8 cellular contexts compared by ENCODE assay signal in genomic region chr5:167049043-167049663, GRCh38.
DNase-seq lines count a peak whose midpoint lies in the region; ATAC-seq and TF ChIP-seq lines count a peak whose summit lies in the region.

No MANE protein-coding gene starts in this region.

- H3K4me1 ChIP-seq in colonic mucosa: no peaks in the 10 kb centered on the region

- peak; percentile 68 for ATAC-seq in HG03064 (IDR thresholded peaks at IDR 0.05; ENCODE audit: low read depth, unreplicated experiment)
- no peak for ATAC-seq in activated CD4-positive, CD25-positive, alpha-beta regulatory T cell treated with anti-CD3 and anti-CD28 coated beads, Interleukin-2, amount 50 U/mL, for 24 hours
- no peak for ATAC-seq in HG02678 (IDR thresholded peaks at IDR 0.05; ENCODE audit: unreplicated experiment)

- no peaks in the 10 kb centered on the region for H3K9me3 ChIP-seq in colonic mucosa

- peak; percentile 53 for TF ChIP-seq CTCF in colonic mucosa (IDR thresholded peaks at IDR 0.05)

- H3K36me3 ChIP-seq in colonic mucosa: no peaks in the 10 kb centered on the region

- H3K27ac ChIP-seq in colonic mucosa: no peak overlapping the region

- H3K27me3 ChIP-seq in colonic mucosa: no peaks in the 10 kb centered on the region

- peak; percentile 2 for DNase-seq in stimulated activated CD4-positive, alpha-beta T cell treated with anti-CD3 and anti-CD28 coated beads, Interleukin-15, amount 100 ng/mL, for 24 hours
- DNase-seq in stimulated activated CD4-positive, alpha-beta T cell treated with anti-CD3 and anti-CD28 coated beads, Interleukin-1b, Interleukin-23, amount 100 ng/mL, for 48 hours: no peak
- DNase-seq in NCI-H82 treated with DMSO at 0.1 percent for 48 hours (lab: John Stamatoyannopoulos, UW; ENCODE audit: unreplicated experiment) (peak; percentile 23), colonic mucosa (peak; percentile 49), mucosa of gallbladder (ENCODE audit: low spot score) (peak; percentile 64)

- H3K9ac ChIP-seq in colonic mucosa (ENCODE audit: low read depth in 2 of 2, low read length in 2 of 2): no peak overlapping the region

- intact Hi-C loops in colonic mucosa (cut with DNase I): loop anchor here (5.0 kb wide), 1 partner anchor 87 kb away; no protein-coding TSS in a partner anchor

- H3K4me3 ChIP-seq in colonic mucosa: no peak overlapping the region
